1 cellular context compared by ENCODE assay signal in genomic region chr5:142110046-142110531, GRCh38.
A peak's percentile ranks its signal among the peaks of the same experiment; 100 is the strongest.
TF ChIP-seq lines count a peak whose summit lies in the region.

No MANE protein-coding gene starts in this region.

TF ChIP-seq in GM12878, 131 proteins besides CTCF, POLR2A, EP300 and RAD21 (continued from another document):
- TF ChIP-seq E2F8 (IDR thresholded peaks at IDR 0.05; ENCODE audit: low read depth, partially characterized antibody) (no peak), FOXM1 (IDR thresholded peaks at IDR 0.05; ENCODE audit: low read depth, low read length) (0 out of 2 replicates have a peak, but pooled peaks have one; percentile 28), RUNX3 (IDR thresholded peaks at IDR 0.05; ENCODE audit: low read length) (peak; percentile 74), NR2C1 (IDR thresholded peaks at IDR 0.05) (no peak), HSF1 (IDR thresholded peaks at IDR 0.05; ENCODE audit: low read depth, low read length) (no peak), ZSCAN29 (IDR thresholded peaks at IDR 0.05) (no peak), RBBP5 (conservative IDR thresholded peaks at IDR 0.05) (no peak), SIX5 (IDR thresholded peaks at IDR 0.05; ENCODE audit: low read depth, low read length, severe bottlenecking) (no peak), IKZF2 (IDR thresholded peaks at IDR 0.05) (no peak), GABPA (IDR thresholded peaks at IDR 0.05; ENCODE audit: low read depth) (no peak), CBX5 (IDR thresholded peaks at IDR 0.05; ENCODE audit: low read depth) (no peak), SP1 (IDR thresholded peaks at IDR 0.05; ENCODE audit: low read depth, low read length) (no peak), JUNB (IDR thresholded peaks at IDR 0.05) (peak; percentile 57; the same call in 1 of the 2 replicates), PAX5 (IDR thresholded peaks at IDR 0.05; ENCODE audit: borderline replicate concordance, low read depth, low read length) (peak; percentile 97), DPF2 (IDR thresholded peaks at IDR 0.05) (no peak), RELB (IDR thresholded peaks at IDR 0.05; ENCODE audit: low read depth) (no peak), IRF4 (IDR thresholded peaks at IDR 0.05; ENCODE audit: low read depth, low read length) (peak; percentile 78; the same call in 1 of the 2 replicates), ZBTB4 (CRISPR knock-in tag; IDR thresholded peaks at IDR 0.05) (no peak), POLR2AphosphoS5 (IDR thresholded peaks at IDR 0.05; ENCODE audit: low read length) (no peak), SPI1 (IDR thresholded peaks at IDR 0.05; ENCODE audit: borderline replicate concordance, insufficient read depth, low read depth, low read length) (peak; percentile 83), CHD1 (IDR thresholded peaks at IDR 0.05; ENCODE audit: low read depth, low read length) (no peak), ZNF217 (IDR thresholded peaks at IDR 0.05) (peak; percentile 79), SIN3A (IDR thresholded peaks at IDR 0.05; ENCODE audit: low read depth, low read length) (no peak), FOS (IDR thresholded peaks at IDR 0.05; ENCODE audit: borderline replicate concordance, extremely low read depth, insufficient read length) (no peak), JUND (IDR thresholded peaks at IDR 0.05; ENCODE audit: low read depth, low read length) (no peak), WRNIP1 (IDR thresholded peaks at IDR 0.05; ENCODE audit: borderline replicate concordance, low read depth, low read length) (no peak)
TF ChIP-seq in GM12878: peak in this region for 7.
